1 cellular context compared by ENCODE assay signal in genomic region chr9:133367221-133367620, GRCh38.
TF ChIP-seq lines count a peak whose summit lies in the region.

No MANE protein-coding gene starts in this region.

TF ChIP-seq in K562, 482 proteins besides CTCF, POLR2A, EP300 and RAD21:
- peak; percentile 54; the same call in 1 of the 2 replicates for TF ChIP-seq RBFOX2 (IDR thresholded peaks at IDR 0.05; ENCODE audit: low read depth, low read length)
- TF ChIP-seq CHD2 (IDR thresholded peaks at IDR 0.05; ENCODE audit: low read depth, low read length): no peak
- TF ChIP-seq HNRNPK (IDR thresholded peaks at IDR 0.05; ENCODE audit: low read depth, low read length, poor library complexity, severe bottlenecking): no peak
- no peak for TF ChIP-seq POLR2AphosphoS2 (IDR thresholded peaks at IDR 0.05; ENCODE audit: low read length)
- peak; percentile 44; the same call in 1 of the 2 replicates for TF ChIP-seq POLR2G (IDR thresholded peaks at IDR 0.05; ENCODE audit: low read depth, low read length)
- TF ChIP-seq KHSRP (IDR thresholded peaks at IDR 0.05): no peak
- no peak for TF ChIP-seq ZMIZ1 (IDR thresholded peaks at IDR 0.05; ENCODE audit: low read depth in 2 of 2, low read length in 2 of 2)
- TF ChIP-seq ZNF24 (IDR thresholded peaks at IDR 0.05): no peak
- TF ChIP-seq ZNF239 (CRISPR knock-in tag; IDR thresholded peaks at IDR 0.05): no peak
- TF ChIP-seq ZNF512 (tag; IDR thresholded peaks at IDR 0.05): no peak
